Comparison of ENCODE assay signal across 1 cellular context in the genomic region with DNA sequence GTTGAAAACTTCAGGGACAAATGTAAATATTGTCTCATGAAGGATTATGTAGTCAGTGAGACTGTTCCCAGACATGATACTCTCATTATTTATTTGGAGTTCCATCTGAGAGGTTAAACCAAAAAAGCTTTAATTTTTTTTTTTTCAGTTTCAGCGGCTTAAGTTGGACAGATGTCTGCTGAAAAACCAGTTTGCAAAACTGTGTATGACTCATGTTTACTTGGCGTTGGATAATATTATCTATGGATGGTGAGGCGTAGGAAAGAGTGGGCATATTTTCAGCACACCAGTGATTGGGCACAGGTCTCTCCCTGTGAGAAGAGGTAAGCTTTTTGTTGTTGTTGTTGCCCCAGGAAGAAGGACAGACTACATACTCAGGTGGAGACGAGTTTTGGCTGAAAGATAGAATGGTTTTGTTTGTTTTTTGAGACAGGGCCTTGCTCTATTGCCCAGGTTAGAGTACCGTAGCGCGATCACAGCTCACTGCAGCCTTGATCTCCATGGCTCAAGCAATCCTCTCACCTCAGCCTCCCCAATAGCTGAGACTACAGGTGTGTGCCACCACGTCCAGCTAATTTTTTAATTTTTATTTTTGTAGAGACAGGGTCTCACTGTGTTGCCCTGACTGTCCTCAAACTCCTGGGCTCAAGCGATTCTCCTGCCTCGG.
TF ChIP-seq lines count a peak whose summit lies in the region.

No MANE protein-coding gene starts in this region.

TF ChIP-seq in GM23338, 12 proteins besides CTCF, POLR2A, EP300 and RAD21:
- TF ChIP-seq, protein P1, sequence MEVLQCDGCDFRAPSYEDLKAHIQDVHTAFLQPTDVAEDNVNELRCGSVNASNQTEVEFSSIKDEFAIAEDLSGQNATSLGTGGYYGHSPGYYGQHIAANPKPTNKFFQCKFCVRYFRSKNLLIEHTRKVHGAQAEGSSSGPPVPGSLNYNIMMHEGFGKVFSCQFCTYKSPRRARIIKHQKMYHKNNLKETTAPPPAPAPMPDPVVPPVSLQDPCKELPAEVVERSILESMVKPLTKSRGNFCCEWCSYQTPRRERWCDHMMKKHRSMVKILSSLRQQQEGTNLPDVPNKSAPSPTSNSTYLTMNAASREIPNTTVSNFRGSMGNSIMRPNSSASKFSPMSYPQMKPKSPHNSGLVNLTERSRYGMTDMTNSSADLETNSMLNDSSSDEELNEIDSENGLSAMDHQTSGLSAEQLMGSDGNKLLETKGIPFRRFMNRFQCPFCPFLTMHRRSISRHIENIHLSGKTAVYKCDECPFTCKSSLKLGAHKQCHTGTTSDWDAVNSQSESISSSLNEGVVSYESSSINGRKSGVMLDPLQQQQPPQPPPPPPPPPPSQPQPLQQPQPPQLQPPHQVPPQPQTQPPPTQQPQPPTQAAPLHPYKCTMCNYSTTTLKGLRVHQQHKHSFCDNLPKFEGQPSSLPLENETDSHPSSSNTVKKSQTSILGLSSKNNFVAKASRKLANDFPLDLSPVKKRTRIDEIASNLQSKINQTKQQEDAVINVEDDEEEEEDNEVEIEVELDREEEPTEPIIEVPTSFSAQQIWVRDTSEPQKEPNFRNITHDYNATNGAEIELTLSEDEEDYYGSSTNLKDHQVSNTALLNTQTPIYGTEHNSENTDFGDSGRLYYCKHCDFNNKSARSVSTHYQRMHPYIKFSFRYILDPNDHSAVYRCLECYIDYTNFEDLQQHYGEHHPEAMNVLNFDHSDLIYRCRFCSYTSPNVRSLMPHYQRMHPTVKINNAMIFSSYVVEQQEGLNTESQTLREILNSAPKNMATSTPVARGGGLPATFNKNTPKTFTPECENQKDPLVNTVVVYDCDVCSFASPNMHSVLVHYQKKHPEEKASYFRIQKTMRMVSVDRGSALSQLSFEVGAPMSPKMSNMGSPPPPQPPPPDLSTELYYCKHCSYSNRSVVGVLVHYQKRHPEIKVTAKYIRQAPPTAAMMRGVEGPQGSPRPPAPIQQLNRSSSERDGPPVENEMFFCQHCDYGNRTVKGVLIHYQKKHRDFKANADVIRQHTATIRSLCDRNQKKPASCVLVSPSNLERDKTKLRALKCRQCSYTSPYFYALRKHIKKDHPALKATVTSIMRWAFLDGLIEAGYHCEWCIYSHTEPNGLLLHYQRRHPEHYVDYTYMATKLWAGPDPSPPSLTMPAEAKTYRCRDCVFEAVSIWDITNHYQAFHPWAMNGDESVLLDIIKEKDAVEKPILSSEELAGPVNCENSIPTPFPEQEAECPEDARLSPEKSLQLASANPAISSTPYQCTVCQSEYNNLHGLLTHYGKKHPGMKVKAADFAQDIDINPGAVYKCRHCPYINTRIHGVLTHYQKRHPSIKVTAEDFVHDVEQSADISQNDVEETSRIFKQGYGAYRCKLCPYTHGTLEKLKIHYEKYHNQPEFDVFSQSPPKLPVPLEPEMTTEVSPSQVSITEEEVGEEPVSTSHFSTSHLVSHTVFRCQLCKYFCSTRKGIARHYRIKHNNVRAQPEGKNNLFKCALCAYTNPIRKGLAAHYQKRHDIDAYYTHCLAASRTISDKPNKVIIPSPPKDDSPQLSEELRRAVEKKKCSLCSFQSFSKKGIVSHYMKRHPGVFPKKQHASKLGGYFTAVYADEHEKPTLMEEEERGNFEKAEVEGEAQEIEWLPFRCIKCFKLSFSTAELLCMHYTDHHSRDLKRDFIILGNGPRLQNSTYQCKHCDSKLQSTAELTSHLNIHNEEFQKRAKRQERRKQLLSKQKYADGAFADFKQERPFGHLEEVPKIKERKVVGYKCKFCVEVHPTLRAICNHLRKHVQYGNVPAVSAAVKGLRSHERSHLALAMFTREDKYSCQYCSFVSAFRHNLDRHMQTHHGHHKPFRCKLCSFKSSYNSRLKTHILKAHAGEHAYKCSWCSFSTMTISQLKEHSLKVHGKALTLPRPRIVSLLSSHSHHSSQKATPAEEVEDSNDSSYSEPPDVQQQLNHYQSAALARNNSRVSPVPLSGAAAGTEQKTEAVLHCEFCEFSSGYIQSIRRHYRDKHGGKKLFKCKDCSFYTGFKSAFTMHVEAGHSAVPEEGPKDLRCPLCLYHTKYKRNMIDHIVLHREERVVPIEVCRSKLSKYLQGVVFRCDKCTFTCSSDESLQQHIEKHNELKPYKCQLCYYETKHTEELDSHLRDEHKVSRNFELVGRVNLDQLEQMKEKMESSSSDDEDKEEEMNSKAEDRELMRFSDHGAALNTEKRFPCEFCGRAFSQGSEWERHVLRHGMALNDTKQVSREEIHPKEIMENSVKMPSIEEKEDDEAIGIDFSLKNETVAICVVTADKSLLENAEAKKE (CRISPR knock-in tag; IDR thresholded peaks at IDR 0.05), result no peak
- no peak for TF ChIP-seq ZNF114 (CRISPR knock-in tag; IDR thresholded peaks at IDR 0.05)
- TF ChIP-seq, protein P2, sequence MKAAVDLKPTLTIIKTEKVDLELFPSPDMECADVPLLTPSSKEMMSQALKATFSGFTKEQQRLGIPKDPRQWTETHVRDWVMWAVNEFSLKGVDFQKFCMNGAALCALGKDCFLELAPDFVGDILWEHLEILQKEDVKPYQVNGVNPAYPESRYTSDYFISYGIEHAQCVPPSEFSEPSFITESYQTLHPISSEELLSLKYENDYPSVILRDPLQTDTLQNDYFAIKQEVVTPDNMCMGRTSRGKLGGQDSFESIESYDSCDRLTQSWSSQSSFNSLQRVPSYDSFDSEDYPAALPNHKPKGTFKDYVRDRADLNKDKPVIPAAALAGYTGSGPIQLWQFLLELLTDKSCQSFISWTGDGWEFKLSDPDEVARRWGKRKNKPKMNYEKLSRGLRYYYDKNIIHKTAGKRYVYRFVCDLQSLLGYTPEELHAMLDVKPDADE (IDR thresholded peaks at IDR 0.05), result no peak
- TF ChIP-seq STAT1 (IDR thresholded peaks at IDR 0.05; ENCODE audit: unreplicated experiment), result no peak
- TF ChIP-seq, protein P3, sequence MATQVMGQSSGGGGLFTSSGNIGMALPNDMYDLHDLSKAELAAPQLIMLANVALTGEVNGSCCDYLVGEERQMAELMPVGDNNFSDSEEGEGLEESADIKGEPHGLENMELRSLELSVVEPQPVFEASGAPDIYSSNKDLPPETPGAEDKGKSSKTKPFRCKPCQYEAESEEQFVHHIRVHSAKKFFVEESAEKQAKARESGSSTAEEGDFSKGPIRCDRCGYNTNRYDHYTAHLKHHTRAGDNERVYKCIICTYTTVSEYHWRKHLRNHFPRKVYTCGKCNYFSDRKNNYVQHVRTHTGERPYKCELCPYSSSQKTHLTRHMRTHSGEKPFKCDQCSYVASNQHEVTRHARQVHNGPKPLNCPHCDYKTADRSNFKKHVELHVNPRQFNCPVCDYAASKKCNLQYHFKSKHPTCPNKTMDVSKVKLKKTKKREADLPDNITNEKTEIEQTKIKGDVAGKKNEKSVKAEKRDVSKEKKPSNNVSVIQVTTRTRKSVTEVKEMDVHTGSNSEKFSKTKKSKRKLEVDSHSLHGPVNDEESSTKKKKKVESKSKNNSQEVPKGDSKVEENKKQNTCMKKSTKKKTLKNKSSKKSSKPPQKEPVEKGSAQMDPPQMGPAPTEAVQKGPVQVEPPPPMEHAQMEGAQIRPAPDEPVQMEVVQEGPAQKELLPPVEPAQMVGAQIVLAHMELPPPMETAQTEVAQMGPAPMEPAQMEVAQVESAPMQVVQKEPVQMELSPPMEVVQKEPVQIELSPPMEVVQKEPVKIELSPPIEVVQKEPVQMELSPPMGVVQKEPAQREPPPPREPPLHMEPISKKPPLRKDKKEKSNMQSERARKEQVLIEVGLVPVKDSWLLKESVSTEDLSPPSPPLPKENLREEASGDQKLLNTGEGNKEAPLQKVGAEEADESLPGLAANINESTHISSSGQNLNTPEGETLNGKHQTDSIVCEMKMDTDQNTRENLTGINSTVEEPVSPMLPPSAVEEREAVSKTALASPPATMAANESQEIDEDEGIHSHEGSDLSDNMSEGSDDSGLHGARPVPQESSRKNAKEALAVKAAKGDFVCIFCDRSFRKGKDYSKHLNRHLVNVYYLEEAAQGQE (IDR thresholded peaks at IDR 0.05; ENCODE audit: unreplicated experiment), result no peak
- TF ChIP-seq JUNB (IDR thresholded peaks at IDR 0.05; ENCODE audit: unreplicated experiment), result no peak
- no peak for TF ChIP-seq CREB1 (CRISPR knock-in tag; IDR thresholded peaks at IDR 0.05; ENCODE audit: low read depth)
- no peak for TF ChIP-seq POLR2AphosphoS5 (IDR thresholded peaks at IDR 0.05; ENCODE audit: low read depth)
- TF ChIP-seq ZNF331 (CRISPR knock-in tag; IDR thresholded peaks at IDR 0.05; ENCODE audit: low read depth), result no peak
- TF ChIP-seq NANOG (IDR thresholded peaks at IDR 0.05; ENCODE audit: borderline replicate concordance), result no peak
